13 cellular contexts compared by ENCODE assay signal in the genomic region with DNA sequence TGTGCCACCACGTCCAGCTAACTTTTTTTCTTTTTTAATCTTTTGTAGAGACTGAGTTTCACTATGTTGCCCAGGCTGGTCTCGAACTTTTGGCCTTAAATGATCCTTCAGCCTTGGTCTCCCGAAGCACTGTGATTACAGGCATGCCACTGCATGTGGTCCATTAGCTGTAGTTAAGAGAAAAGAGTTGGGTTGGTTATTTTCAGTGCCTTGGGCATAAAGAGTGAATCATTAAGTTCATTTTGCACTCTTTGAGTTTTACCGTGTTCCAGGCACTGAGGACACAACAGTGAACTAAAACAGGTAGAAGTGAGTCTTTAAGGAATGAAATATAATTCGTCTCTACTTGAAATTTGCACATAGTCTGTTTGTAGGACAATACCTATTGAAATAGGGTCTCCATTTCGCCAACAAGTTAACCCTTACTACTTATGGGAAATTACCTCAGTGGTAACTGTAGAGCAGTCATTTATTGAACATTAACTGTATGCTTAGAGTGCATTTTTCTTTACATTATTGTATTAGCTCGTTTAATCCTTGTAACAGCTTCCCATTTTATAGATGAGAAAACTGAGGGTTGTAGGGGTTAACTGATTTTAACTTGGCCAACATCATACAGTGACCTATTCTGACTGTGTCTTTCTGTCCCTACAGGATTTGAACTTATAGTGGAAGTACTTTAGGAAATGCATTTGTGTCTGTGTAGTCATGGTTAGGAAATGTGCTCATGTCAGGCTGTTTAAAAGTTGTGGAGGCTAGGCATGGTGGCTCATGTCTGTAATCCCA. TPM values are rescaled to one million over a fixed set of nuclear protein-coding genes. Genes with fewer than 3 reads are reported as not detected.
DNase-seq lines count a peak whose midpoint lies in the region; ATAC-seq, FAIRE-seq and TF ChIP-seq lines count a peak whose summit lies in the region.
"Had no signal": no experiment of that assay in that cellular context is flagged by ENCODE, and none has a peak within 500 bp of the region (broad histone marks: within the 10 kb centered on the region; RNA-seq: fewer than 3 reads in every experiment).

No MANE protein-coding gene starts in this region.

- H3K9ac ChIP-seq in Karpas-422 (ENCODE audit: low read length) (0 out of 2 replicates have a peak overlapping the region, but pooled peaks have one; percentile 56), muscle layer of colon (ENCODE audit: low read length) (no peak overlapping the region)

- intact Hi-C loops in transverse colon (cut with DNase I; ENCODE audit: low total_unique reads), result no loop called here

- ATAC-seq in GM18858 (IDR thresholded peaks at IDR 0.05; ENCODE audit: unreplicated experiment), result no peak

- H2AFZ ChIP-seq in Karpas-422 (ENCODE audit: low read length), result no peak overlapping the region

- 89 to 90% methylated on average over 7 of the region's 7 CpGs for WGBS in transverse colon (ENCODE audit: low coverage in 1 of 2), 2 donors

- peaks cover 99% of the 10 kb centered on the region for H3K79me2 ChIP-seq in Karpas-422 (ENCODE audit: low read length)

- TF ChIP-seq POLR2A in transverse colon (IDR thresholded peaks at IDR 0.05), result no peak

- no peaks in the 10 kb centered on the region for H3K9me3 ChIP-seq in Karpas-422 (ENCODE audit: low read length)
- no peaks in the 10 kb centered on the region for H3K9me3 ChIP-seq in muscle layer of colon (ENCODE audit: low read length)
- no peaks in the 10 kb centered on the region for H3K9me3 ChIP-seq in transverse colon

- no peak for DNase-seq in Karpas-422
- DNase-seq in bronchial epithelial cell (ENCODE audit: low read depth), result peak; percentile 54
- DNase-seq in transverse colon, result no peak
- no peak for DNase-seq in COLO668 (lab: John Stamatoyannopoulos, UW; ENCODE audit: unreplicated experiment)
- DNase-seq in activated CD4-positive, alpha-beta T cell treated with anti-CD3 and anti-CD28 coated beads for 1 hour, result no peak
- DNase-seq: activated CD8-positive, alpha-beta memory T cell treated with anti-CD3 and anti-CD28 coated beads for 24 hours; activated naive CD4-positive, alpha-beta T cell; Calu3; occipital lobe; stimulated activated CD4-positive, alpha-beta T cell treated with anti-CD3 and anti-CD28 coated beads, Interleukin-2, amount 100 ng/mL, for 24 hours; stimulated activated naive CD4-positive, alpha-beta T cell had no signal

- H3K4me1 ChIP-seq in Karpas-422 (ENCODE audit: low read length) (peaks cover 87% of the 10 kb centered on the region), muscle layer of colon (ENCODE audit: insufficient read depth, low read length) (peaks cover 75% of the 10 kb centered on the region), transverse colon (peaks cover 48 to 79% (median 66%) of the 10 kb centered on the region in 4 donors)

- peaks cover 6% of the 10 kb centered on the region; the same call in 1 of the 2 replicates for H4K20me1 ChIP-seq in Karpas-422 (ENCODE audit: insufficient read depth, low read depth, low read length)

- H3K4me2 ChIP-seq in Karpas-422 (ENCODE audit: low read depth, low read length, poor library complexity, severe bottlenecking), result peak overlapping the region; percentile 71

- H3K27me3 ChIP-seq in Karpas-422 (ENCODE audit: low read length), result no peaks in the 10 kb centered on the region
- H3K27me3 ChIP-seq in bronchial epithelial cell (ENCODE audit: control insufficient read depth, insufficient read depth, low read length), result no peaks in the 10 kb centered on the region
- no peaks in the 10 kb centered on the region for H3K27me3 ChIP-seq in muscle layer of colon (ENCODE audit: control insufficient read depth in 1 of 2, insufficient read depth in 2 of 2, low read length in 2 of 2)
- H3K27me3 ChIP-seq in transverse colon, result no peaks in the 10 kb centered on the region

- peak overlapping the region; percentile 93 for H3K27ac ChIP-seq in Karpas-422 (ENCODE audit: low read length)
- peak overlapping the region; percentile 64 for H3K27ac ChIP-seq in muscle layer of colon (ENCODE audit: low read depth, low read length)
- H3K27ac ChIP-seq in transverse colon, result peak overlapping the region; percentile 64 to 84 (median 70)

- H3K9me2 ChIP-seq in Karpas-422 (replicated peaks; ENCODE audit: insufficient read depth, low read length), result no peaks in the 10 kb centered on the region

- H3K4me3 ChIP-seq in Karpas-422 (ENCODE audit: low read length) (no peak overlapping the region), bronchial epithelial cell (ENCODE audit: low read depth, low read length) (no peak overlapping the region), muscle layer of colon (ENCODE audit: low read depth in 1 of 2, low read length in 2 of 2) (no peak overlapping the region), transverse colon (no peak overlapping the region)

- TF ChIP-seq EP300 in transverse colon (IDR thresholded peaks at IDR 0.05; ENCODE audit: low read depth), result no peak

- in situ Hi-C loops in transverse colon (cut with MboI; ENCODE audit: low pct_ligation_motif_present in 1 of 4, low pct_unique_long_range_greater_than_20kb in 1 of 4, low sequenced_read_pairs in 3 of 4), result no loop called here

- TF ChIP-seq CTCF in bronchial epithelial cell (IDR thresholded peaks at IDR 0.05; ENCODE audit: insufficient read depth, low read length, severe bottlenecking), result no peak
- TF ChIP-seq CTCF in transverse colon (IDR thresholded peaks at IDR 0.05), result no peak

- no peak for FAIRE-seq in bronchial epithelial cell (lab: Jason Lieb, UNC)

- no peaks in the 10 kb centered on the region for H3K36me3 ChIP-seq in Karpas-422 (ENCODE audit: insufficient read depth, low read length)
- H3K36me3 ChIP-seq in bronchial epithelial cell (ENCODE audit: control insufficient read depth, insufficient read depth, low read length), result no peaks in the 10 kb centered on the region
- no peaks in the 10 kb centered on the region for H3K36me3 ChIP-seq in muscle layer of colon (ENCODE audit: insufficient read depth, low read length)
- H3K36me3 ChIP-seq in transverse colon, result no peaks in the 10 kb centered on the region

RNA-seq across cellular contexts. Expression of gene TRAK1, which starts 22.7 kb away (rescaled TPM):
- 72.8 and 115 TPM in 2 replicates for total RNA-seq in Karpas-422 (2014; rRNA removed; shearing (Covaris generic); ENCODE audit: low replicate concordance)
- total RNA-seq in bronchial epithelial cell (36.1 and 43.5 TPM in 2 replicates), transverse colon (100 to 1,000 TPM in 3 of 4 donors, 10 to 100 TPM in 1; 91.7 to 247 (median 115) TPM)
